ENCODE assay signal across 9 cellular contexts in genomic region chrX:134026732-134027311, GRCh38. TPM values are rescaled to one million over a fixed set of nuclear protein-coding genes. Genes with fewer than 3 reads are reported as not detected.
DNase-seq lines count a peak whose midpoint lies in the region; ATAC-seq and TF ChIP-seq lines count a peak whose summit lies in the region.
"Had no signal": no experiment of that assay in that cellular context is flagged by ENCODE, and none has a peak within 500 bp of the region (broad histone marks: within the 10 kb centered on the region; RNA-seq: fewer than 3 reads in every experiment).

No MANE protein-coding gene starts in this region.

- peak; percentile 80 for ATAC-seq in GM18868 (IDR thresholded peaks at IDR 0.05; ENCODE audit: unreplicated experiment)
- peak; percentile 98 for ATAC-seq in left lobe of liver

- no peak overlapping the region for H3K27ac ChIP-seq in RWPE1
- no peak overlapping the region for H3K27ac ChIP-seq in colonic mucosa
- no peak overlapping the region for H3K27ac ChIP-seq in suprapubic skin

- H3K27me3 ChIP-seq in BJ (ENCODE audit: control insufficient read depth, insufficient read depth, low read length) (no peaks in the 10 kb centered on the region), colonic mucosa (no peaks in the 10 kb centered on the region), suprapubic skin (no peaks in the 10 kb centered on the region)

- CTCF ChIA-PET in BJ (lab: Yijun Ruan, JAX) (interaction anchor here (0.9 to 2.8 kb wide), 6 partner anchors 11 to 244 kb away, joined by 3 to 12 read pairs (median 3); no protein-coding TSS in a partner anchor), RWPE1 (lab: Yijun Ruan, JAX) (interaction anchor here (0.6 to 1.8 kb wide), 7 partner anchors 61 to 919 kb away, joined by 3 to 10 read pairs (median 3); no protein-coding TSS in a partner anchor)

- no peaks in the 10 kb centered on the region for H3K4me1 ChIP-seq in colonic mucosa
- H3K4me1 ChIP-seq in suprapubic skin, result no peaks in the 10 kb centered on the region

- H3K4me3 ChIP-seq in BJ (ENCODE audit: low read depth, low read length) (no peak overlapping the region), colonic mucosa (no peak overlapping the region), suprapubic skin (peak overlapping the region; percentile 16)

- no peak for TF ChIP-seq EP300 in suprapubic skin (IDR thresholded peaks at IDR 0.05)

- H3K9me3 ChIP-seq in colonic mucosa (no peaks in the 10 kb centered on the region), suprapubic skin (no peaks in the 10 kb centered on the region)

- POLR2A ChIA-PET in BJ (lab: Charles Lee) (no interaction called here), RWPE1 (lab: Yijun Ruan, JAX; ENCODE audit: low non-redundant PET) (no interaction called here)

- H3K9ac ChIP-seq in colonic mucosa (ENCODE audit: low read depth in 2 of 2, low read length in 2 of 2), result no peak overlapping the region

- TF ChIP-seq CTCF in BJ (IDR thresholded peaks at IDR 0.05; ENCODE audit: insufficient read depth, low read depth, low read length) (peak; percentile 48), RWPE1 (conservative IDR thresholded peaks at IDR 0.05; ENCODE audit: low read depth) (peak; percentile 31), colonic mucosa (IDR thresholded peaks at IDR 0.05) (no peak), suprapubic skin (IDR thresholded peaks at IDR 0.05) (peak; percentile 19 to 22)

- DNase-seq in BJ (ENCODE audit: low read depth) (no peak), RWPE1 (ENCODE audit: low spot score) (peak; percentile 10), colonic mucosa (peak; percentile 67), left lobe of liver (ENCODE audit: low spot score) (peak; percentile 45), suprapubic skin (ENCODE audit: low spot score in 2 of 2) (peak in 1 of 2 donors; percentile 53), SKM-1 treated with dmso at 0.1 percent for 144 hours (lab: John Stamatoyannopoulos, UW; ENCODE audit: unreplicated experiment) (no peak), SKM-1 (lab: John Stamatoyannopoulos, UW; ENCODE audit: unreplicated experiment) (no peak)

- TF ChIP-seq POLR2A in suprapubic skin (IDR thresholded peaks at IDR 0.05), result no peak

- WGBS in suprapubic skin, result 12% methylated on average over 10 of the region's 10 CpGs

- H3K36me3 ChIP-seq in BJ (ENCODE audit: control insufficient read depth, insufficient read depth, low read length) (no peaks in the 10 kb centered on the region), colonic mucosa (no peaks in the 10 kb centered on the region), suprapubic skin (no peaks in the 10 kb centered on the region)

- intact Hi-C loops in colonic mucosa (cut with DNase I), result no loop called here

RNA-seq across cellular contexts. Expression of gene GPC3, which starts 41.4 kb away (rescaled TPM):
- not detected in 2 replicates for polyA plus RNA-seq in BJ (2011; rRNA removed)
- polyA minus RNA-seq in BJ (2011; rRNA and poly(A)+ RNA removed), result not detected in 2 replicates
- total RNA-seq in colonic mucosa (1 to 10 TPM; 1.9 to 2.0 TPM), left lobe of liver (1.1 TPM), suprapubic skin (10 to 100 TPM in 2 of 4 donors, 1 to 10 TPM in 2; 4.9 to 10.9 (median 9.2) TPM)
- total RNA-seq: pulmonary artery endothelial cell had no signal

Comparison
In these comparisons a context has a peak if more than half of its experiments do, and no peak if none do; other contexts are left out.
1. DNase-seq: peak in RWPE1 (single experiment), colonic mucosa (single experiment) and left lobe of liver (single experiment); none in BJ (single experiment), SKM-1 treated with dmso at 0.1 percent for 144 hours (single experiment) and SKM-1 (single experiment).